Comparison of ENCODE assay signal across 14 cellular contexts in genomic region chr7:111098926-111099250, GRCh38. TPM values are rescaled to one million over a fixed set of nuclear protein-coding genes. Genes with fewer than 3 reads are reported as not detected.
DNase-seq lines count a peak whose midpoint lies in the region; ATAC-seq and TF ChIP-seq lines count a peak whose summit lies in the region.
"Had no signal": no experiment of that assay in that cellular context is flagged by ENCODE, and none has a peak within 500 bp of the region (broad histone marks: within the 10 kb centered on the region; RNA-seq: fewer than 3 reads in every experiment).

No MANE protein-coding gene starts in this region.

- no peaks in the 10 kb centered on the region for H3K27me3 Mint-ChIP-seq in T-helper 2 cell treated with Interferon-gamma antibody and Interleukin-4, amounts not matched to agents 5 μg/mL and 100 μg/mL, for 36 hours (ENCODE audit: low read depth)
- H3K27me3 Mint-ChIP-seq in memory B cell, result no peaks in the 10 kb centered on the region
- H3K27me3 Mint-ChIP-seq in immature natural killer cell (ENCODE audit: low read depth in 3 of 3), result peaks cover 0 to 2% (median 0%) of the 10 kb centered on the region in 3 donors
- H3K27me3 Mint-ChIP-seq in nephron progenitor cell (ENCODE audit: low read depth, poor library complexity), result no peaks in the 10 kb centered on the region
- H3K27me3 Mint-ChIP-seq: naive B cell had no signal

- H3K36me3 ChIP-seq in RWPE2 (ENCODE audit: low read depth), result no peaks in the 10 kb centered on the region
- H3K36me3 ChIP-seq: BLaER1 treated with 17β-estradiol and CSF1 and Interleukin-3, amounts not matched to agents 10 nM and 100 nM; upper lobe of left lung had no signal

- H3K27ac ChIP-seq in RWPE2 (ENCODE audit: poor library complexity, severe bottlenecking), result no peak overlapping the region
- H3K27ac ChIP-seq: BLaER1 treated with 17β-estradiol and CSF1 and Interleukin-3, amounts not matched to agents 10 nM and 100 nM; psoas muscle; upper lobe of left lung had no signal

- DNase-seq in T-helper 2 cell treated with Interferon-gamma antibody and Interleukin-4, amounts not matched to agents 5 μg/mL and 100 μg/mL, for 36 hours (ENCODE audit: low spot score), result no peak
- no peak for DNase-seq in T-helper 2 cell
- no peak for DNase-seq in RWPE2 (ENCODE audit: low spot score)
- DNase-seq in memory B cell (ENCODE audit: low spot score in 2 of 2), result no peak
- DNase-seq in immature natural killer cell, result no peak
- no peak for DNase-seq in GF-D8 (lab: John Stamatoyannopoulos, UW)
- DNase-seq in nephron progenitor cell, result no peak
- DNase-seq: NCI-H2029 had no signal

- H3K9me3 Mint-ChIP-seq in T-helper 2 cell treated with Interferon-gamma antibody and Interleukin-4, amounts not matched to agents 5 μg/mL and 100 μg/mL, for 36 hours, result no peaks in the 10 kb centered on the region
- H3K9me3 Mint-ChIP-seq in memory B cell, result no peaks in the 10 kb centered on the region
- H3K9me3 Mint-ChIP-seq in immature natural killer cell, result peaks cover 0 to 3% (median 0%) of the 10 kb centered on the region in 6 donors
- H3K9me3 Mint-ChIP-seq in nephron progenitor cell, result no peaks in the 10 kb centered on the region
- H3K9me3 Mint-ChIP-seq: naive B cell had no signal

- peaks cover 53% of the 10 kb centered on the region for H3K4me1 Mint-ChIP-seq in T-helper 2 cell treated with Interferon-gamma antibody and Interleukin-4, amounts not matched to agents 5 μg/mL and 100 μg/mL, for 36 hours (ENCODE audit: low read depth)
- H3K4me1 Mint-ChIP-seq in memory B cell, result peaks cover 7% of the 10 kb centered on the region
- H3K4me1 Mint-ChIP-seq in immature natural killer cell, result no peaks in the 10 kb centered on the region
- peaks cover 22% of the 10 kb centered on the region for H3K4me1 Mint-ChIP-seq in nephron progenitor cell

- peak; percentile 8 for ATAC-seq in GM19351 (IDR thresholded peaks at IDR 0.05; ENCODE audit: unreplicated experiment)
- ATAC-seq in RWPE2 (ENCODE audit: low read depth), result no peak
- peak; percentile 22 for ATAC-seq in memory B cell (ENCODE audit: low read depth)

- H3K4me3 ChIP-seq in RWPE2 (ENCODE audit: severe bottlenecking), result no peak overlapping the region
- H3K4me3 ChIP-seq: BLaER1 treated with 17β-estradiol and CSF1 and Interleukin-3, amounts not matched to agents 10 nM and 100 nM; psoas muscle; upper lobe of left lung had no signal

- H3K4me1 ChIP-seq in RWPE2 (ENCODE audit: insufficient read depth, poor library complexity, severe bottlenecking), result no peaks in the 10 kb centered on the region
- H3K4me1 ChIP-seq: psoas muscle, upper lobe of left lung had no signal

- TF ChIP-seq CTCF in RWPE2 (IDR thresholded peaks at IDR 0.05; ENCODE audit: poor library complexity, severe bottlenecking) (peak; percentile 30), nephron progenitor cell (IDR thresholded peaks at IDR 0.05) (no peak)

- peak overlapping the region; percentile 82 for H3K4me3 Mint-ChIP-seq in T-helper 2 cell treated with Interferon-gamma antibody and Interleukin-4, amounts not matched to agents 5 μg/mL and 100 μg/mL, for 36 hours
- H3K4me3 Mint-ChIP-seq in memory B cell, result no peak overlapping the region
- H3K4me3 Mint-ChIP-seq in immature natural killer cell, result no peak overlapping the region
- H3K4me3 Mint-ChIP-seq in nephron progenitor cell, result no peak overlapping the region
- H3K4me3 Mint-ChIP-seq: naive B cell had no signal

- no peak overlapping the region for H3K27ac Mint-ChIP-seq in T-helper 2 cell treated with Interferon-gamma antibody and Interleukin-4, amounts not matched to agents 5 μg/mL and 100 μg/mL, for 36 hours
- no peak overlapping the region for H3K27ac Mint-ChIP-seq in memory B cell
- no peak overlapping the region for H3K27ac Mint-ChIP-seq in immature natural killer cell
- H3K27ac Mint-ChIP-seq in nephron progenitor cell, result no peak overlapping the region

- H3K9me3 ChIP-seq in RWPE2 (ENCODE audit: severe bottlenecking), result no peaks in the 10 kb centered on the region
- H3K9me3 ChIP-seq: BLaER1 treated with 17β-estradiol and CSF1 and Interleukin-3, amounts not matched to agents 10 nM and 100 nM; psoas muscle; upper lobe of left lung had no signal

- H3K36me3 Mint-ChIP-seq in T-helper 2 cell treated with Interferon-gamma antibody and Interleukin-4, amounts not matched to agents 5 μg/mL and 100 μg/mL, for 36 hours (ENCODE audit: low read depth), result peaks cover 84% of the 10 kb centered on the region
- H3K36me3 Mint-ChIP-seq in memory B cell (no peaks in the 10 kb centered on the region), immature natural killer cell (no peaks in the 10 kb centered on the region), nephron progenitor cell (ENCODE audit: low read depth) (no peaks in the 10 kb centered on the region)
- H3K36me3 Mint-ChIP-seq: naive B cell had no signal

- no peaks in the 10 kb centered on the region for H3K27me3 ChIP-seq in RWPE2 (ENCODE audit: insufficient read depth, poor library complexity, severe bottlenecking)
- H3K27me3 ChIP-seq: BLaER1 treated with 17β-estradiol and CSF1 and Interleukin-3, amounts not matched to agents 10 nM and 100 nM; upper lobe of left lung had no signal

RNA-seq across cellular contexts. Expression of gene LRRN3, which starts 8.0 kb away (rescaled TPM):
- polyA plus RNA-seq in immature natural killer cell, result under 1 TPM in 2 of 3 donors, not detected in 1; 0.07 to 0.16 TPM
- polyA plus RNA-seq: keratinocyte had no signal
